Comparison of ENCODE assay signal across 31 cellular contexts in genomic region chr16:14119799-14120198, GRCh38.
"Had no signal": no experiment of that assay in that cellular context is flagged by ENCODE, and none has a peak within 500 bp of the region (broad histone marks: within the 10 kb centered on the region; RNA-seq: fewer than 3 reads in every experiment).

No MANE protein-coding gene starts in this region.

- H3K36me3 ChIP-seq: neutrophil, pancreas, prostate gland, spleen, suprapubic skin, tibial artery, transverse colon, upper lobe of left lung, vagina had no signal

- H3K27ac ChIP-seq: neutrophil, pancreas, prostate gland, skin epidermis, spleen, suprapubic skin, testis, tibial artery, transverse colon, vagina had no signal

- H3K27me3 ChIP-seq: neutrophil, pancreas, spleen, suprapubic skin, testis, tibial artery, transverse colon, upper lobe of left lung, vagina had no signal

- H3K9me3 ChIP-seq: neutrophil, pancreas, prostate gland, suprapubic skin, testis, tibial artery, transverse colon, upper lobe of left lung, vagina had no signal

- H3K36me3 Mint-ChIP-seq: natural killer cell treated with Interleukin-12 subunit alpha and Interleukin-12 subunit beta and Interleukin-15 and Interleukin-18, amount 100 ng/mL, for 72 hours had no signal

- H3K27ac Mint-ChIP-seq: natural killer cell treated with Interleukin-12 subunit alpha and Interleukin-12 subunit beta and Interleukin-15 and Interleukin-18, amount 100 ng/mL, for 72 hours had no signal

- H3K4me1 ChIP-seq: prostate gland had no signal

- ATAC-seq: naive thymus-derived CD8-positive, alpha-beta T cell; natural killer cell treated with Interleukin-12 subunit alpha and Interleukin-12 subunit beta and Interleukin-15 and Interleukin-18, amount 100 ng/mL, for 72 hours; pancreas; right cardiac atrium; sciatic nerve; stimulated activated naive CD8-positive, alpha-beta T cell treated with anti-CD3 and anti-CD28 coated beads, Interleukin-15, amount 100 ng/mL, for 72 hours; stimulated activated naive CD8-positive, alpha-beta T cell treated with anti-CD3 and anti-CD28 coated beads, Interleukin-15, Interleukin-2, amounts not matched to agents 100 U/mL and 50 U/mL, for 24 hours had no signal

- H3K4me3 ChIP-seq: pancreas, prostate gland, skin epidermis, smooth muscle cell, spleen, suprapubic skin, testis, tibial artery, transverse colon, upper lobe of left lung, vagina had no signal

- DNase-seq: naive B cell; naive thymus-derived CD8-positive, alpha-beta T cell; nephron progenitor cell; nucleus accumbens; pancreas; retina; right cardiac atrium; spleen; stimulated activated CD4-positive, alpha-beta T cell treated with anti-CD3 and anti-CD28 coated beads, Interleukin-12 subunit alpha, Interleukin-12 subunit beta, amount 100 ng/mL, for 4 hours; stimulated activated CD4-positive, alpha-beta T cell treated with anti-CD3 and anti-CD28 coated beads, Interleukin-1b, Interleukin-23, amount 100 ng/mL, for 48 hours; stimulated activated CD4-positive, alpha-beta T cell treated with anti-CD3 and anti-CD28 coated beads, Interleukin-4, amount 100 ng/mL, for 1 hour; stimulated activated CD4-positive, alpha-beta T cell treated with anti-CD3 and anti-CD28 coated beads, Interleukin-4, amount 100 ng/mL, for 4 hours; stimulated activated CD8-positive, alpha-beta memory T cell treated with anti-CD3 and anti-CD28 coated beads, Interleukin-4, amount 100 ng/mL, for 48 hours; stimulated activated naive CD4-positive, alpha-beta T cell; stimulated activated naive CD8-positive, alpha-beta T cell treated with anti-CD3 and anti-CD28 coated beads, Interleukin-15, amount 100 ng/mL, for 72 hours; stimulated activated naive CD8-positive, alpha-beta T cell treated with anti-CD3 and anti-CD28 coated beads, Interleukin-15, Interleukin-2, amounts not matched to agents 100 U/mL and 50 U/mL, for 24 hours; substantia nigra; testis; tibial artery; transverse colon; upper lobe of left lung had no signal

- H3K4me3 Mint-ChIP-seq: naive B cell; naive thymus-derived CD8-positive, alpha-beta T cell; natural killer cell treated with Interleukin-12 subunit alpha and Interleukin-12 subunit beta and Interleukin-15 and Interleukin-18, amount 100 ng/mL, for 72 hours; nephron progenitor cell; neural crest cell; stimulated activated naive CD8-positive, alpha-beta T cell treated with anti-CD3 and anti-CD28 coated beads, Interleukin-15, amount 100 ng/mL, for 72 hours had no signal

- H3K27me3 Mint-ChIP-seq: naive B cell; naive thymus-derived CD8-positive, alpha-beta T cell; natural killer cell treated with Interleukin-12 subunit alpha and Interleukin-12 subunit beta and Interleukin-15 and Interleukin-18, amount 100 ng/mL, for 72 hours; stimulated activated naive CD8-positive, alpha-beta T cell treated with anti-CD3 and anti-CD28 coated beads, Interleukin-15, amount 100 ng/mL, for 72 hours had no signal

- H3K4me2 ChIP-seq: smooth muscle cell had no signal

- H3K9me3 Mint-ChIP-seq: natural killer cell treated with Interleukin-12 subunit alpha and Interleukin-12 subunit beta and Interleukin-15 and Interleukin-18, amount 100 ng/mL, for 72 hours; stimulated activated naive CD8-positive, alpha-beta T cell treated with anti-CD3 and anti-CD28 coated beads, Interleukin-15, amount 100 ng/mL, for 72 hours had no signal

- FAIRE-seq: pancreas, urothelium cell line had no signal
